Comparison of ENCODE assay signal across 8 cellular contexts in the genomic region with DNA sequence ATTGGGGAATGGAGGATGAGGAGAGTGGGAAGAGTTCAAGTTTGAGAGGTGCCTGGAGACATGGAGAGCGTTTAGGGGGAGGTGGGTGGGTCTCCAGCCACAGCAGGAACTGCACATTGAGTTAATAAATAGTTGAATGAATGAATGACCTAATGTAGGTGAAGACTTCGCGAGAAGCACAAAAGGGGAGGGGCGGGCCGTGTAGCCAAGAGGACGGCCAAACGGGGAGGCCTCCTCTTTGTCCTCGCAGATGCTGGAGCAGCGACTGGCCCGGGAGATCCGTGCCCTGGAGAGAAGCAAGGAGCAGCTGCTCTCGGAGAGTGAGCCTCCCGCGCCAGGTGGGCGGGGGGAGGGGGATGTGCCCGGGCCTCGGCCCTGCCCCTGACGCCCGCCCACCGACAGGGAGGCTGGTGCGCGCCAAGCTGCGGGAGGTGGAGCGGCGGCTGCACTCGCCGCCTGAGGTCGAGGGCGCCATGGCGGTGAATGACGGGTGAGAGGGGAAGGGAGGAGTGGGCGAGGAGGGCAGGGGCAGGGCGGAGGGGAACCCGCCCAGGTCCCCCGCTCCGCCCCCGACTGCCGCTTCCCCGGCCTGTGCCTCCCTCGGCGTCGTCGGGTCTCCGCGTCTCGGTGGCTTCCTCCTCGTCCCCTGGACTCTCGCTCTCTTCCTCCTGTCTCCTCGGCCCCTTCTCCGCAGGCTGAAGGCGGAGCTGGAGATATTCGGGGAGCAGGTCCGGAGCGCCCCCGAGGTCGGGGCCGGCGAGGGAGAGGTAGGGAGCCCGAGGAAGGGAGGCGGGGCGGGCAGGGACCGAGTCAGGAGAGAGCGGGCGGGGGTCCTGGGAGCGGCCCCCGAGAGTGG. TPM values are rescaled to one million over a fixed set of nuclear protein-coding genes. Genes with fewer than 3 reads are reported as not detected.
DNase-seq lines count a peak whose midpoint lies in the region; ATAC-seq and TF ChIP-seq lines count a peak whose summit lies in the region.

No MANE protein-coding gene starts in this region.

- 3% methylated on average over 58 of the region's 66 CpGs for WGBS in lower leg skin, 2 donors

- peak; percentile 54 to 69 for DNase-seq in NCI-H1930 (lab: John Stamatoyannopoulos, UW)
- DNase-seq in cardiac fibroblast (ENCODE audit: low read depth in 2 of 2) = peak; percentile 12 to 38
- DNase-seq in lower leg skin (ENCODE audit: low spot score in 2 of 2) = peak in 1 of 2 donors; percentile 89
- DNase-seq in stimulated activated CD8-positive, alpha-beta memory T cell treated with anti-CD3 and anti-CD28 coated beads, Interleukin-15, amount 100 ng/mL, for 1 hour (ENCODE audit: low read depth) = peak; percentile 50
- DNase-seq in foreskin melanocyte = no peak

- intact Hi-C loops in lower leg skin (cut with DNase I; ENCODE audit: low total_unique reads) = no loop called here

- TF ChIP-seq CTCF in WI38 (IDR thresholded peaks at IDR 0.05; ENCODE audit: low read depth, low read length) = no peak
- no peak for TF ChIP-seq CTCF in cardiac fibroblast (IDR thresholded peaks at IDR 0.05; ENCODE audit: low read depth, low read length)
- no peak for TF ChIP-seq CTCF in lower leg skin (IDR thresholded peaks at IDR 0.05)

- TF ChIP-seq POLR2A in lower leg skin (IDR thresholded peaks at IDR 0.05) = no peak

- H3K4me3 ChIP-seq in WI38 (ENCODE audit: low read depth, low read length) (peak overlapping the region; percentile 36), cardiac fibroblast (replicated peaks in 1 of 2; ENCODE audit: low read depth in 2 of 2, low read length in 2 of 2) (peak overlapping the region; percentile 54 to 62), lower leg skin (ENCODE audit: low read depth, poor library complexity, severe bottlenecking) (peak overlapping the region; percentile 32)

- ATAC-seq in GM18511 (IDR thresholded peaks at IDR 0.05; ENCODE audit: unreplicated experiment) = peak; percentile 78
- ATAC-seq in HG02852 (IDR thresholded peaks at IDR 0.05; ENCODE audit: unreplicated experiment) = peak; percentile 64

RNA-seq across cellular contexts. Expression of gene SYCE1L, which starts 12.9 kb away (rescaled TPM):
- 1 to 10 TPM in 3 of 4 donors, under 1 TPM in 1; 0.79 to 3.7 (median 2.2) TPM for total RNA-seq in lower leg skin

RNA-seq across cellular contexts. Expression of gene MON1B, which starts 21.1 kb away (rescaled TPM):
- total RNA-seq in lower leg skin = 10 to 100 TPM; 13.9 to 22.9 (median 18.8) TPM
